In the genomic region with DNA sequence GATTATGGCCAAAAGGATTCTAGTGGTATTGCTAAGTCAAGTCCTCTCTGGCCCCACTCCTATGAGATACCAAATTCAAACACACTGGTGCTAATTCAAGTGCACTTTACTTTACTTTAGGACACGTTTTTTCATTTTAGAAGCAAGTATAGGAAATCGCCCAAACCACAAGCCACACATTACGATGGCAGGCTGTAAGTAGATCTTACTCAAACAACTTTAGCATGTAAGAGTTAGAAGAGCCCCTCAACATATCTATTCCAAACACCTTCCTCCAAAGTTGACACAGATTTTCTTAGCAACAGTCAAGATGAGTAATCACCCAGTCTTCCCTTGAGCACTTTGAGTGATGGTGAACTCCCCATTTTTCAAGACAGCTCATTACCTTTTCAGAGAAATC, we compare ENCODE assay signal across 20 cellular contexts. TPM values are rescaled to one million over a fixed set of nuclear protein-coding genes. Genes with fewer than 3 reads are reported as not detected.
DNase-seq lines count a peak whose midpoint lies in the region; ATAC-seq, FAIRE-seq and TF ChIP-seq lines count a peak whose summit lies in the region.
"Had no signal": no experiment of that assay in that cellular context is flagged by ENCODE, and none has a peak within 500 bp of the region (broad histone marks: within the 10 kb centered on the region; RNA-seq: fewer than 3 reads in every experiment).

No MANE protein-coding gene starts in this region.

- dilution Hi-C loops in keratinocyte (cut with MboI; ENCODE audit: extremely low pct_ligation_motif_present, low sequenced_read_pairs), result no loop called here

- H2AFZ ChIP-seq in keratinocyte (ENCODE audit: control insufficient read depth, low read length), result no peak overlapping the region
- H2AFZ ChIP-seq: neural progenitor cell had no signal

- no peaks in the 10 kb centered on the region for H3K9me3 ChIP-seq in keratinocyte (ENCODE audit: control insufficient read depth, low read depth, low read length)
- H3K9me3 ChIP-seq: breast epithelium, SK-N-SH had no signal

- H3K4me3 ChIP-seq in keratinocyte (ENCODE audit: control insufficient read depth in 2 of 3, extremely low read depth in 1 of 3, insufficient read depth in 2 of 3, low read depth in 1 of 3, low read length in 3 of 3), result no peak overlapping the region
- H3K4me3 ChIP-seq: breast epithelium, neural progenitor cell had no signal

- no peak overlapping the region for H3K4me3 Mint-ChIP-seq in progenitor cell of endocrine pancreas (ENCODE audit: low read depth)
- H3K4me3 Mint-ChIP-seq: CD4-positive, CD25-positive, alpha-beta regulatory T cell; memory B cell; neural progenitor cell had no signal

- no peak overlapping the region for H3K27ac ChIP-seq in keratinocyte (ENCODE audit: control insufficient read depth, insufficient read depth, low read length)
- H3K27ac ChIP-seq: breast epithelium, neural progenitor cell had no signal

- no peak for TF ChIP-seq CTCF in keratinocyte (optimal IDR thresholded peaks at IDR 0.05 in 1 of 3, IDR thresholded peaks at IDR 0.05 in 1 of 3, conservative IDR thresholded peaks at IDR 0.05 in 1 of 3; ENCODE audit: extremely low read depth in 1 of 3, insufficient read depth in 2 of 3, low read length in 3 of 3)
- no peak for TF ChIP-seq CTCF in progenitor cell of endocrine pancreas (IDR thresholded peaks at IDR 0.05; ENCODE audit: unreplicated experiment)

- H3K27ac Mint-ChIP-seq in progenitor cell of endocrine pancreas, result no peak overlapping the region
- H3K27ac Mint-ChIP-seq: CD4-positive, CD25-positive, alpha-beta regulatory T cell; memory B cell; neural progenitor cell had no signal

- no peaks in the 10 kb centered on the region for H4K20me1 ChIP-seq in keratinocyte (ENCODE audit: control insufficient read depth, extremely low read depth, insufficient read depth, low read length)

- no peaks in the 10 kb centered on the region for H3K27me3 Mint-ChIP-seq in progenitor cell of endocrine pancreas
- H3K27me3 Mint-ChIP-seq: CD4-positive, CD25-positive, alpha-beta regulatory T cell had no signal

- H3K79me2 ChIP-seq in keratinocyte (ENCODE audit: control insufficient read depth, insufficient read depth, low read length), result no peaks in the 10 kb centered on the region

- H3K36me3 Mint-ChIP-seq in progenitor cell of endocrine pancreas (ENCODE audit: insufficient read depth), result no peaks in the 10 kb centered on the region
- H3K36me3 Mint-ChIP-seq: CD4-positive, CD25-positive, alpha-beta regulatory T cell; memory B cell; neural progenitor cell had no signal

- H3K4me2 ChIP-seq in keratinocyte (ENCODE audit: control insufficient read depth, extremely low read depth, insufficient read depth, low read depth, low read length), result no peak overlapping the region
- H3K4me2 ChIP-seq: neural progenitor cell, SK-N-SH had no signal

- H3K4me1 ChIP-seq in keratinocyte (ENCODE audit: control insufficient read depth, extremely low read depth, insufficient read depth, low read length), result no peaks in the 10 kb centered on the region
- H3K4me1 ChIP-seq: breast epithelium, neural progenitor cell had no signal

- ATAC-seq in activated CD4-positive, CD25-positive, alpha-beta regulatory T cell treated with anti-CD3 and anti-CD28 coated beads, Interleukin-2, amount 50 U/mL, for 24 hours, result peak; percentile 36 to 48
- peak; percentile 52 for ATAC-seq in GM19035 (IDR thresholded peaks at IDR 0.05; ENCODE audit: unreplicated experiment)
- no peak for ATAC-seq in HG03280 (IDR thresholded peaks at IDR 0.05; ENCODE audit: unreplicated experiment)

- no peaks in the 10 kb centered on the region for H3K9me3 Mint-ChIP-seq in progenitor cell of endocrine pancreas (ENCODE audit: low read depth)
- H3K9me3 Mint-ChIP-seq: memory B cell, neural progenitor cell had no signal

- no peak overlapping the region for H3K9ac ChIP-seq in keratinocyte (ENCODE audit: control insufficient read depth, extremely low read depth, insufficient read depth, low read length)
- H3K9ac ChIP-seq: neural progenitor cell, SK-N-SH had no signal

- no peaks in the 10 kb centered on the region for H3K27me3 ChIP-seq in keratinocyte (ENCODE audit: control insufficient read depth, extremely low read depth, insufficient read depth, low read length)
- H3K27me3 ChIP-seq: breast epithelium, neural progenitor cell had no signal

- no peak for DNase-seq in activated CD4-positive, CD25-positive, alpha-beta regulatory T cell (lab: John Stamatoyannopoulos, UW)
- DNase-seq in MV-4-11 (lab: John Stamatoyannopoulos, UW), result peak; percentile 52
- no peak for DNase-seq in keratinocyte (ENCODE audit: low read depth, low spot score)
- DNase-seq in progenitor cell of endocrine pancreas (ENCODE audit: low spot score, unreplicated experiment), result no peak
- DNase-seq in NCI-H2081 (lab: John Stamatoyannopoulos, UW), result no peak
- DNase-seq: activated gamma-delta T cell; effector CD8-positive, alpha-beta T cell; MM.1S; SK-N-SH had no signal

- no peaks in the 10 kb centered on the region for H3K36me3 ChIP-seq in keratinocyte (ENCODE audit: control insufficient read depth in 2 of 2, extremely low read depth in 1 of 2, insufficient read depth in 2 of 2, low read length in 2 of 2)
- H3K36me3 ChIP-seq: breast epithelium, neural progenitor cell had no signal

- no peaks in the 10 kb centered on the region for H3K9me1 ChIP-seq in keratinocyte (ENCODE audit: control insufficient read depth, extremely low read depth, insufficient read depth, low read length)

- no peaks in the 10 kb centered on the region for H3K4me1 Mint-ChIP-seq in progenitor cell of endocrine pancreas (ENCODE audit: low read depth)
- H3K4me1 Mint-ChIP-seq: memory B cell, neural progenitor cell had no signal

- peak; percentile 20 for FAIRE-seq in keratinocyte (lab: Jason Lieb, UNC)
- FAIRE-seq: H54 had no signal

RNA-seq across cellular contexts. Expression of a gene that starts 43.6 kb away (rescaled TPM):
- not detected in 3 replicates for polyA plus RNA-seq in keratinocyte
- polyA plus RNA-seq in keratinocyte (2011; ENCODE audit: low read depth), result not detected
- not detected in 2 replicates for polyA plus RNA-seq in keratinocyte (2011; cell fraction: cytosol; rRNA removed)
- polyA plus RNA-seq in keratinocyte (2011; cell fraction: nucleus; rRNA removed), result 0.05 TPM in 1 of 2 replicates, not detected in the other
- 0.11 TPM in 1 of 2 replicates, not detected in the other for polyA plus RNA-seq in keratinocyte (2012; ENCODE audit: low replicate concordance)
- polyA minus RNA-seq in keratinocyte, result not detected in 3 replicates
- polyA minus RNA-seq in keratinocyte (2011; cell fraction: cytosol; rRNA and poly(A)+ RNA removed), result not detected
- polyA minus RNA-seq in keratinocyte (2011; cell fraction: nucleus; rRNA and poly(A)+ RNA removed), result not detected in 2 replicates
- 0.13 TPM in 1 of 2 replicates, not detected in the other for total RNA-seq in progenitor cell of endocrine pancreas
- total RNA-seq: A172; breast epithelium; CD4-positive, CD25-positive, alpha-beta regulatory T cell; fibroblast of villous mesenchyme; HT1080 had no signal
- polyA plus RNA-seq: CD4-positive, CD25-positive, alpha-beta regulatory T cell; SK-N-SH had no signal
